In the genomic region with DNA sequence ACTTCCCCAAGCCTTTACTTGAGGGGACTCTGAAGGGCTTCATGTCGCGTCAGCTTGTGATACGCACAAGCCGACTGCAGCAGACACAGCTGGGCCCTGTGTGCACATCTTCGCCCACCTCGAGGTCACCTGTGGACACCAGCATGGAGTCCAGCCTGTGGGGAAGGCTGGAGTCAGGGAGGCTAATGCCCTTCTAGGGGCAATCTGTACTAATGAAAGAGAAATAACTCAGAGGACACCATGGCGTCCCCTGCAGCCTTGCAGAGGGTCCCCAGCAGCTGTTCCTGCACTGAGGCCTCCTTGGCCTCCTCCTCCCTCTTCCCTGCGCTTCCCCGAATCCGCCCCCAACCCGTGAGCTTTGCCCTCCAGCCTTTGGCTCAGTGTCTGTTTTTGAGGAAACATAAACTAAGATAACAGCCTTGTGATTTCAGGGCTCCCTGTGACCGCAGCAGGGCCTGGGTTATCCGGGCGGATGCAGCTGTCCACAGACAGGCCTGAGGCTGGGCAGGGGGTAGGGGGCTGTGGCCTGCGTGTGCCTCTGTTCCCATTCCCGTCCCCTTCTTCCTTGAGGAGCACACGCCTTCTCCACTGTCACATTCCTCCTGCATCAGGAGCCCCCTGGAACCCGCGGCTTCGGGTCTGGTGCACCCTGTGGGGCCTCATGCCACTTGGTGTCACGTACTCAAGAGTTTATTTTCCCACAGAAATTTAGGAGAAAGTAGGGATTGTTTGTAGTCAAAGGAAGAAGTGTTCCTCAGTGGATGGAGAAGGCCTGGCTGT, we compare ENCODE assay signal across 1 cellular context.
TF ChIP-seq lines count a peak whose summit lies in the region.

No MANE protein-coding gene starts in this region.

TF ChIP-seq in endothelial cell of umbilical vein, 7 proteins besides CTCF, POLR2A, EP300 and RAD21:
- TF ChIP-seq MYC (IDR thresholded peaks at IDR 0.05; ENCODE audit: low read depth, low read length): no peak
- TF ChIP-seq EZH2 (IDR thresholded peaks at IDR 0.05; ENCODE audit: borderline replicate concordance, low read depth, low read length, severe bottlenecking): no peak
- TF ChIP-seq POLR2AphosphoS5 (IDR thresholded peaks at IDR 0.05; ENCODE audit: insufficient read depth, low read depth, low read length): peak; percentile 19
